8 cellular contexts compared by ENCODE assay signal in the genomic region with DNA sequence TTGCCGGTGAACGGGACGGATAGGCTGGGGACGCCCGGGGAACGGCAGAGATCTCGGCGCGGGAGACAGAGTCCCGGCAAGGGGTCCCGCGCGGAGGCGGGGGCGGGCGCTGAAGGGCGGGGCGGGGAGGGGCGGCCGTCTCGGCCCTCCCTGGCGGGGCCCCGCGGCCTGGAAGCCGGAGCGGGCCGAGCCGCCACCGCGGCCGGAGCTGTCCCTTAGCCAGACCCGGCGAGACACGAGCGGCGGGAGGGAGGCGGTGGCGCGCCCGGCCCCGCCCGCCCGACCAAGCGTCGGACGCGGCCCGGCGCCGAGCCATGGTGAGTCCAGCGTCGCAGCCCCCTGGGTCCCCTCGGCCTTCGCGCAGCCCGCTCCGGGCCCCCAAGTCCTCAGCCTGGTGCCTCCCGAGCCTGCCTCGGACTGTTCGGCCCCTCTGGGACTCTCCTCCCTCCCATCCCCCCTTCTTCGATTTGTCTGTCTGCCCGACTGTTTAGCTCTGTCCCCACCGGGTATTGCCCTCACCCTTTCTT.
A peak's percentile ranks its signal among the peaks of the same experiment; 100 is the strongest.
DNase-seq lines count a peak whose midpoint lies in the region; ATAC-seq and TF ChIP-seq lines count a peak whose summit lies in the region.

A gene (plus strand): TSS at position 222 of the 527 bp plus-strand sequence. CDS start 93 bp downstream, at position 315.

- peak within 1 kb of the TSS; percentile 90 for H3K27ac ChIP-seq in brain microvascular endothelial cell

- H3K4me3 ChIP-seq in brain microvascular endothelial cell (ENCODE audit: low read depth, low read length) (peak within 1 kb of the TSS; percentile 83), iPS-11a (ENCODE audit: low read depth, low read length) (peak within 1 kb of the TSS; percentile 79)

- H3K27me3 ChIP-seq in brain microvascular endothelial cell (replicated peaks), result no peaks in the 10 kb centered on the region

- in situ Hi-C loops in brain microvascular endothelial cell (cut with HindIII; ENCODE audit: low pct_ligation_motif_present, low sequenced_read_pairs), result no loop called here

- DNase-seq in activated T-cell treated with anti-CD3 and anti-CD28 coated beads, Interleukin-2, amount 50 U/mL, for 1 hour, result peak; percentile 39
- DNase-seq in activated T-cell treated with anti-CD3 and anti-CD28 coated beads for 4 hours (no peak), NOMO-1 treated with DMSO at 0.1 percent for 48 hours (lab: John Stamatoyannopoulos, UW; ENCODE audit: unreplicated experiment) (peak; percentile 38), brain microvascular endothelial cell (peak; percentile 14), putamen (ENCODE audit: low spot score) (peak; percentile 84)

- TF ChIP-seq CTCF in brain microvascular endothelial cell (IDR thresholded peaks at IDR 0.05; ENCODE audit: low read depth, low read length, missing control alignments), result no peak

- ATAC-seq in GM21717 (IDR thresholded peaks at IDR 0.05; ENCODE audit: unreplicated experiment) (no peak), HG02840 (IDR thresholded peaks at IDR 0.05; ENCODE audit: low FRiP score, unreplicated experiment) (no peak)

- peaks cover 23% of the 10 kb centered on the region for H3K36me3 ChIP-seq in brain microvascular endothelial cell (replicated peaks)
